1 cellular context compared by ENCODE assay signal in the genomic region with DNA sequence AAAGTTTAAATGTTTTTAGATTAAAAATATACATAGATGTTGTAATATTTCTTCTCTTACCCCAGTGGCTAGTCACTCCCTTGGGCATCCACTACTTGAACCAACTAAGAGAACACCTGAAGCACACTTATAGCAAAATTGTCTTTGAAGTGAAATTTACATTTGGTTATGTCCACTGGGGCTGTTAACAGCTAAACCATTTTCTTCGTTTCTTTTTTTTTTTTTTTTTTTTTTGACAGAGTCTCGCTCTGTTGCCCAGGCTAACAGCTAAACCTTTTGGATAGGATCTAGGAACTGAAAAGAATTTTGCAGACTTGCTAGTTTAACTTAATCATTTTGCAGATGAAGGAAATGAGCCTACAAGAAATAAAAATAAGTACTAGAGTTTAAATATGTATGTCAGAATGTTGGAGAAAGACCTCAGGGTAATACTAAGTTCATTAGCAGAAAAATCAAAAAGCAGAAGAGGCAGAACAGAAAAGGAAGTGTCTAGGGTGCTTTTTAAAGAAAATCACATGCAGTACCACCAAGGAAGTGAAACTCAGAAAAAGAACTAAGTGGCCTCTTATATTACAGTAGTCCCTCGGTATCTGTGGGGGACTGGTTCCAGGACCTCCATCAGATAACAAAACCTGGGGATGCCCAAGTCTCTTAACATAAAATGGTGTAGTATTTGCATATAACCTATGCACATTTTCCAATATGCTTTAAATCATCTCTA.
TF ChIP-seq lines count a peak whose summit lies in the region.

No MANE protein-coding gene starts in this region.

TF ChIP-seq in HepG2, 621 proteins besides CTCF, POLR2A, EP300 and RAD21:
- TF ChIP-seq, protein P1, sequence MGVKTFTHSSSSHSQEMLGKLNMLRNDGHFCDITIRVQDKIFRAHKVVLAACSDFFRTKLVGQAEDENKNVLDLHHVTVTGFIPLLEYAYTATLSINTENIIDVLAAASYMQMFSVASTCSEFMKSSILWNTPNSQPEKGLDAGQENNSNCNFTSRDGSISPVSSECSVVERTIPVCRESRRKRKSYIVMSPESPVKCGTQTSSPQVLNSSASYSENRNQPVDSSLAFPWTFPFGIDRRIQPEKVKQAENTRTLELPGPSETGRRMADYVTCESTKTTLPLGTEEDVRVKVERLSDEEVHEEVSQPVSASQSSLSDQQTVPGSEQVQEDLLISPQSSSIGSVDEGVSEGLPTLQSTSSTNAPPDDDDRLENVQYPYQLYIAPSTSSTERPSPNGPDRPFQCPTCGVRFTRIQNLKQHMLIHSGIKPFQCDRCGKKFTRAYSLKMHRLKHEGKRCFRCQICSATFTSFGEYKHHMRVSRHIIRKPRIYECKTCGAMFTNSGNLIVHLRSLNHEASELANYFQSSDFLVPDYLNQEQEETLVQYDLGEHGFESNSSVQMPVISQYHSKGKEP (CRISPR knock-in tag; IDR thresholded peaks at IDR 0.05), result no peak
- TF ChIP-seq ZNF737 (CRISPR knock-in tag; IDR thresholded peaks at IDR 0.05; ENCODE audit: borderline replicate concordance) (no peak), RARA (CRISPR knock-in tag; IDR thresholded peaks at IDR 0.05) (no peak), ZFP36L2 (CRISPR knock-in tag; IDR thresholded peaks at IDR 0.05) (no peak), CBX5 (CRISPR knock-in tag; IDR thresholded peaks at IDR 0.05; ENCODE audit: borderline replicate concordance) (no peak), RAD51 (IDR thresholded peaks at IDR 0.05; ENCODE audit: borderline replicate concordance) (no peak), MED13 (CRISPR knock-in tag; IDR thresholded peaks at IDR 0.05) (no peak)
- TF ChIP-seq, protein P2, sequence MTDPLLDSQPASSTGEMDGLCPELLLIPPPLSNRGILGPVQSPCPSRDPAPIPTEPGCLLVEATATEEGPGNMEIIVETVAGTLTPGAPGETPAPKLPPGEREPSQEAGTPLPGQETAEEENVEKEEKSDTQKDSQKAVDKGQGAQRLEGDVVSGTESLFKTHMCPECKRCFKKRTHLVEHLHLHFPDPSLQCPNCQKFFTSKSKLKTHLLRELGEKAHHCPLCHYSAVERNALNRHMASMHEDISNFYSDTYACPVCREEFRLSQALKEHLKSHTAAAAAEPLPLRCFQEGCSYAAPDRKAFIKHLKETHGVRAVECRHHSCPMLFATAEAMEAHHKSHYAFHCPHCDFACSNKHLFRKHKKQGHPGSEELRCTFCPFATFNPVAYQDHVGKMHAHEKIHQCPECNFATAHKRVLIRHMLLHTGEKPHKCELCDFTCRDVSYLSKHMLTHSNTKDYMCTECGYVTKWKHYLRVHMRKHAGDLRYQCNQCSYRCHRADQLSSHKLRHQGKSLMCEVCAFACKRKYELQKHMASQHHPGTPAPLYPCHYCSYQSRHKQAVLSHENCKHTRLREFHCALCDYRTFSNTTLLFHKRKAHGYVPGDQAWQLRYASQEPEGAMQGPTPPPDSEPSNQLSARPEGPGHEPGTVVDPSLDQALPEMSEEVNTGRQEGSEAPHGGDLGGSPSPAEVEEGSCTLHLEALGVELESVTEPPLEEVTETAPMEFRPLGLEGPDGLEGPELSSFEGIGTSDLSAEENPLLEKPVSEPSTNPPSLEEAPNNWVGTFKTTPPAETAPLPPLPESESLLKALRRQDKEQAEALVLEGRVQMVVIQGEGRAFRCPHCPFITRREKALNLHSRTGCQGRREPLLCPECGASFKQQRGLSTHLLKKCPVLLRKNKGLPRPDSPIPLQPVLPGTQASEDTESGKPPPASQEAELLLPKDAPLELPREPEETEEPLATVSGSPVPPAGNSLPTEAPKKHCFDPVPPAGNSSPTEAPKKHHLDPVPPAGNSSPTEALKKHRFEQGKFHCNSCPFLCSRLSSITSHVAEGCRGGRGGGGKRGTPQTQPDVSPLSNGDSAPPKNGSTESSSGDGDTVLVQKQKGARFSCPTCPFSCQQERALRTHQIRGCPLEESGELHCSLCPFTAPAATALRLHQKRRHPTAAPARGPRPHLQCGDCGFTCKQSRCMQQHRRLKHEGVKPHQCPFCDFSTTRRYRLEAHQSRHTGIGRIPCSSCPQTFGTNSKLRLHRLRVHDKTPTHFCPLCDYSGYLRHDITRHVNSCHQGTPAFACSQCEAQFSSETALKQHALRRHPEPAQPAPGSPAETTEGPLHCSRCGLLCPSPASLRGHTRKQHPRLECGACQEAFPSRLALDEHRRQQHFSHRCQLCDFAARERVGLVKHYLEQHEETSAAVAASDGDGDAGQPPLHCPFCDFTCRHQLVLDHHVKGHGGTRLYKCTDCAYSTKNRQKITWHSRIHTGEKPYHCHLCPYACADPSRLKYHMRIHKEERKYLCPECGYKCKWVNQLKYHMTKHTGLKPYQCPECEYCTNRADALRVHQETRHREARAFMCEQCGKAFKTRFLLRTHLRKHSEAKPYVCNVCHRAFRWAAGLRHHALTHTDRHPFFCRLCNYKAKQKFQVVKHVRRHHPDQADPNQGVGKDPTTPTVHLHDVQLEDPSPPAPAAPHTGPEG (CRISPR knock-in tag; IDR thresholded peaks at IDR 0.05), result no peak
- TF ChIP-seq, protein P3, sequence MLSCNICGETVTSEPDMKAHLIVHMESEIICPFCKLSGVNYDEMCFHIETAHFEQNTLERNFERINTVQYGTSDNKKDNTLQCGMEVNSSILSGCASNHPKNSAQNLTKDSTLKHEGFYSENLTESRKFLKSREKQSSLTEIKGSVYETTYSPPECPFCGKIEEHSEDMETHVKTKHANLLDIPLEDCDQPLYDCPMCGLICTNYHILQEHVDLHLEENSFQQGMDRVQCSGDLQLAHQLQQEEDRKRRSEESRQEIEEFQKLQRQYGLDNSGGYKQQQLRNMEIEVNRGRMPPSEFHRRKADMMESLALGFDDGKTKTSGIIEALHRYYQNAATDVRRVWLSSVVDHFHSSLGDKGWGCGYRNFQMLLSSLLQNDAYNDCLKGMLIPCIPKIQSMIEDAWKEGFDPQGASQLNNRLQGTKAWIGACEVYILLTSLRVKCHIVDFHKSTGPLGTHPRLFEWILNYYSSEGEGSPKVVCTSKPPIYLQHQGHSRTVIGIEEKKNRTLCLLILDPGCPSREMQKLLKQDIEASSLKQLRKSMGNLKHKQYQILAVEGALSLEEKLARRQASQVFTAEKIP (CRISPR knock-in tag; IDR thresholded peaks at IDR 0.05; ENCODE audit: borderline replicate concordance), result no peak
- TF ChIP-seq, protein P4, sequence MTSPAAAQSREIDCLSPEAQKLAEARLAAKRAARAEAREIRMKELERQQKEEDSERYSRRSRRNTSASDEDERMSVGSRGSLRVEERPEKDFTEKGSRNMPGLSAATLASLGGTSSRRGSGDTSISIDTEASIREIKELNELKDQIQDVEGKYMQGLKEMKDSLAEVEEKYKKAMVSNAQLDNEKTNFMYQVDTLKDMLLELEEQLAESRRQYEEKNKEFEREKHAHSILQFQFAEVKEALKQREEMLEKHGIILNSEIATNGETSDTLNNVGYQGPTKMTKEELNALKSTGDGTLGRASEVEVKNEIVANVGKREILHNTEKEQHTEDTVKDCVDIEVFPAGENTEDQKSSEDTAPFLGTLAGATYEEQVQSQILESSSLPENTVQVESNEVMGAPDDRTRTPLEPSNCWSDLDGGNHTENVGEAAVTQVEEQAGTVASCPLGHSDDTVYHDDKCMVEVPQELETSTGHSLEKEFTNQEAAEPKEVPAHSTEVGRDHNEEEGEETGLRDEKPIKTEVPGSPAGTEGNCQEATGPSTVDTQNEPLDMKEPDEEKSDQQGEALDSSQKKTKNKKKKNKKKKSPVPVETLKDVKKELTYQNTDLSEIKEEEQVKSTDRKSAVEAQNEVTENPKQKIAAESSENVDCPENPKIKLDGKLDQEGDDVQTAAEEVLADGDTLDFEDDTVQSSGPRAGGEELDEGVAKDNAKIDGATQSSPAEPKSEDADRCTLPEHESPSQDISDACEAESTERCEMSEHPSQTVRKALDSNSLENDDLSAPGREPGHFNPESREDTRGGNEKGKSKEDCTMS (CRISPR knock-in tag; conservative IDR thresholded peaks at IDR 0.05), result no peak
